ENCODE assay signal across 13 cellular contexts in genomic region chr17:78278139-78278741, GRCh38. TPM values are rescaled to one million over a fixed set of nuclear protein-coding genes. Genes with fewer than 3 reads are reported as not detected.
DNase-seq lines count a peak whose midpoint lies in the region; FAIRE-seq and TF ChIP-seq lines count a peak whose summit lies in the region.
"Had no signal": no experiment of that assay in that cellular context is flagged by ENCODE, and none has a peak within 500 bp of the region (broad histone marks: within the 10 kb centered on the region; RNA-seq: fewer than 3 reads in every experiment).

No MANE protein-coding gene starts in this region.

- H3K4me1 ChIP-seq in MM.1S (ENCODE audit: low read length) (peaks cover 38% of the 10 kb centered on the region), mesendoderm (ENCODE audit: control insufficient read depth, low read depth, low read length) (peaks cover 10% of the 10 kb centered on the region)
- H3K4me1 ChIP-seq: uterus had no signal

- H3K9me3 Mint-ChIP-seq in immature natural killer cell = no peaks in the 10 kb centered on the region

- TF ChIP-seq CTCF in D721Med (IDR thresholded peaks at IDR 0.05; ENCODE audit: insufficient read depth, missing control alignments) (no peak), MM.1S (IDR thresholded peaks at IDR 0.05; ENCODE audit: low read length) (no peak)

- no peak overlapping the region for H3K27ac Mint-ChIP-seq in immature natural killer cell

- H3K4ac ChIP-seq in mesendoderm (ENCODE audit: low read depth, low read length) = no peak overlapping the region

- H2BK15ac ChIP-seq in mesendoderm (replicated peaks; ENCODE audit: low read depth) = no peak overlapping the region

- no peaks in the 10 kb centered on the region for H3K9me2 ChIP-seq in MM.1S (replicated peaks; ENCODE audit: insufficient read depth, low read length)

- H3K4me2 ChIP-seq in MM.1S (ENCODE audit: low read depth, low read length) (peak overlapping the region; percentile 75), mesendoderm (ENCODE audit: low read length) (no peak overlapping the region)

- H3K36me3 Mint-ChIP-seq in immature natural killer cell = no peaks in the 10 kb centered on the region

- H3K27ac ChIP-seq in MM.1S (ENCODE audit: low read length) (peak overlapping the region; percentile 50), mesendoderm (ENCODE audit: low read depth, low read length) (no peak overlapping the region)
- H3K27ac ChIP-seq: uterus had no signal

- peak overlapping the region; percentile 73 for H2AFZ ChIP-seq in MM.1S (ENCODE audit: low read length)

- peak overlapping the region; percentile 43 for H4K8ac ChIP-seq in mesendoderm (ENCODE audit: low read depth, low read length)

- FAIRE-seq in D721Med (lab: Jason Lieb, UNC) = no peak

- H3K27me3 ChIP-seq in MM.1S (replicated peaks; ENCODE audit: insufficient read depth, low read length) = no peaks in the 10 kb centered on the region
- no peaks in the 10 kb centered on the region for H3K27me3 ChIP-seq in mesendoderm (ENCODE audit: insufficient read depth, low read length, poor library complexity)
- H3K27me3 ChIP-seq: uterus had no signal

- DNase-seq in D721Med (ENCODE audit: insufficient read length, low spot score) (peak; percentile 60), MM.1S (peak; percentile 82), SHP77 treated with DMSO at 0.1 percent for 48 hours (lab: John Stamatoyannopoulos, UW) (peak; percentile 49), mesendoderm (peak; percentile 68), retina (no peak), immature natural killer cell (no peak), ACHN (no peak)
- no peak for DNase-seq in activated effector memory CD4-positive, alpha-beta T cell treated with Interleukin-2 at 50 U/mL for 16 hours
- DNase-seq: activated CD4-positive, alpha-beta T cell treated with anti-CD3 and anti-CD28 coated beads, Interleukin-2, amount 50 U/mL, for 4 hours; dermis blood vessel endothelial cell; NCI-H446; uterus had no signal

- H3K4me3 Mint-ChIP-seq in immature natural killer cell = no peak overlapping the region

- peak overlapping the region; percentile 41 for H2BK5ac ChIP-seq in mesendoderm (ENCODE audit: low read length)

- H3K36me3 ChIP-seq in MM.1S (replicated peaks; ENCODE audit: insufficient read depth, low read length) (no peaks in the 10 kb centered on the region), mesendoderm (ENCODE audit: control insufficient read depth, insufficient read depth, low read length) (no peaks in the 10 kb centered on the region)
- H3K36me3 ChIP-seq: uterus had no signal

- H3K9ac ChIP-seq in MM.1S (ENCODE audit: low read length) (peak overlapping the region; percentile 72), mesendoderm (ENCODE audit: low read length) (peak overlapping the region; percentile 54)

- no peak overlapping the region for H4K5ac ChIP-seq in mesendoderm (ENCODE audit: low read length)

- H3K9me3 ChIP-seq in MM.1S (replicated peaks; ENCODE audit: insufficient read depth, low read length) = no peaks in the 10 kb centered on the region
- H3K9me3 ChIP-seq: uterus had no signal

- peak overlapping the region; percentile 86 for H3K18ac ChIP-seq in mesendoderm (ENCODE audit: low read length)

- no peak overlapping the region for H3K23ac ChIP-seq in mesendoderm (ENCODE audit: low read length)

- H2AK5ac ChIP-seq in mesendoderm (ENCODE audit: low read length) = no peak overlapping the region

- peaks cover 29% of the 10 kb centered on the region for H3F3A ChIP-seq in MM.1S (ENCODE audit: insufficient read depth, low read length)

- peak overlapping the region; percentile 1 for H2BK120ac ChIP-seq in mesendoderm (ENCODE audit: low read depth, low read length)

- H3K4me3 ChIP-seq in MM.1S (ENCODE audit: low read length) (peak overlapping the region; percentile 54), mesendoderm (ENCODE audit: low read length) (no peak overlapping the region)
- H3K4me3 ChIP-seq: uterus had no signal

- H3K27me3 Mint-ChIP-seq in immature natural killer cell (ENCODE audit: low read depth in 3 of 3) = peaks cover 2 to 7% (median 2%) of the 10 kb centered on the region in 3 donors

- WGBS in mesendoderm (ENCODE audit: extremely low coverage, insufficient coverage, low lambda C conversion rate) = no CpG with 5 or more reads among the region's 11 CpGs

- H4K20me1 ChIP-seq in MM.1S (ENCODE audit: insufficient read depth, low read length) = no peaks in the 10 kb centered on the region

- in situ Hi-C loops in ACHN (cut with HindIII; ENCODE audit: low pct_ligation_motif_present, low pct_unique_long_range_greater_than_20kb, low sequenced_read_pairs) = no loop called here

- no peaks in the 10 kb centered on the region for H3K79me1 ChIP-seq in mesendoderm (ENCODE audit: low read length)

- H3K4me1 Mint-ChIP-seq in immature natural killer cell = no peaks in the 10 kb centered on the region

- H3K79me2 ChIP-seq in MM.1S (ENCODE audit: low read length) = no peaks in the 10 kb centered on the region
- no peaks in the 10 kb centered on the region for H3K79me2 ChIP-seq in mesendoderm (ENCODE audit: control insufficient read depth, insufficient read depth, low read length)

- H3K56ac ChIP-seq in mesendoderm (ENCODE audit: low read length) = peak overlapping the region; percentile 78

RNA-seq across cellular contexts. Expression of gene TMEM235, which starts 46.8 kb away (rescaled TPM):
- polyA plus RNA-seq in mesendoderm (2013, experiment 1 of 2) = not detected
- not detected for polyA plus RNA-seq in mesendoderm (2013, experiment 2 of 2)
- not detected for polyA plus RNA-seq in immature natural killer cell
- polyA plus RNA-seq: right cardiac atrium had no signal

Comparison
In these comparisons a context has a peak if more than half of its experiments do, and no peak if none do; other contexts are left out.
1. DNase-seq: peak in D721Med (single experiment), MM.1S (single experiment), SHP77 treated with DMSO at 0.1 percent for 48 hours (single experiment) and mesendoderm (single experiment); none in activated effector memory CD4-positive, alpha-beta T cell treated with Interleukin-2 at 50 U/mL for 16 hours (single experiment), retina (single experiment), immature natural killer cell (0 of 3) and ACHN (single experiment).